ENCODE assay signal across 1 cellular context in the genomic region with DNA sequence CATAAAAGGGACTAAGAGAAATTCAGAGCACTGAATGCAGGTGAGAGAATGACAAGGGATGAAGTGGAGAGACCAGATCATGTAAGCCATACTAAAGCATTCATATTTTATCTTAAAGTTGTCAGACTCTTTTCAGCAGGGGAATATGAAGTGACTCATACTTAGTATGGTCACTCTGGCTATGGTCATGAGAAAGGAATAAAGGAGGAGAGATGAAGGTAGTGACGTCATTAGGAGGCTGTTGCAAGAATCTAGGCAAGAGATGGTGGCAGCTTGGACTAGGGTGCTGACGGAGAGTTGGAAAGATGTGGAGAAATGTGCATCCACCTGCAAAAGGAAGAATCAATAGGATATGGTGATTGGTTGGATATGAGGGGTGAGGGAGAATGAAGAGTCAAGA.
TF ChIP-seq lines count a peak whose summit lies in the region.

No MANE protein-coding gene starts in this region.

TF ChIP-seq in K562, 482 proteins besides CTCF, POLR2A, EP300 and RAD21 (continued from another document):
- TF ChIP-seq, protein P1, sequence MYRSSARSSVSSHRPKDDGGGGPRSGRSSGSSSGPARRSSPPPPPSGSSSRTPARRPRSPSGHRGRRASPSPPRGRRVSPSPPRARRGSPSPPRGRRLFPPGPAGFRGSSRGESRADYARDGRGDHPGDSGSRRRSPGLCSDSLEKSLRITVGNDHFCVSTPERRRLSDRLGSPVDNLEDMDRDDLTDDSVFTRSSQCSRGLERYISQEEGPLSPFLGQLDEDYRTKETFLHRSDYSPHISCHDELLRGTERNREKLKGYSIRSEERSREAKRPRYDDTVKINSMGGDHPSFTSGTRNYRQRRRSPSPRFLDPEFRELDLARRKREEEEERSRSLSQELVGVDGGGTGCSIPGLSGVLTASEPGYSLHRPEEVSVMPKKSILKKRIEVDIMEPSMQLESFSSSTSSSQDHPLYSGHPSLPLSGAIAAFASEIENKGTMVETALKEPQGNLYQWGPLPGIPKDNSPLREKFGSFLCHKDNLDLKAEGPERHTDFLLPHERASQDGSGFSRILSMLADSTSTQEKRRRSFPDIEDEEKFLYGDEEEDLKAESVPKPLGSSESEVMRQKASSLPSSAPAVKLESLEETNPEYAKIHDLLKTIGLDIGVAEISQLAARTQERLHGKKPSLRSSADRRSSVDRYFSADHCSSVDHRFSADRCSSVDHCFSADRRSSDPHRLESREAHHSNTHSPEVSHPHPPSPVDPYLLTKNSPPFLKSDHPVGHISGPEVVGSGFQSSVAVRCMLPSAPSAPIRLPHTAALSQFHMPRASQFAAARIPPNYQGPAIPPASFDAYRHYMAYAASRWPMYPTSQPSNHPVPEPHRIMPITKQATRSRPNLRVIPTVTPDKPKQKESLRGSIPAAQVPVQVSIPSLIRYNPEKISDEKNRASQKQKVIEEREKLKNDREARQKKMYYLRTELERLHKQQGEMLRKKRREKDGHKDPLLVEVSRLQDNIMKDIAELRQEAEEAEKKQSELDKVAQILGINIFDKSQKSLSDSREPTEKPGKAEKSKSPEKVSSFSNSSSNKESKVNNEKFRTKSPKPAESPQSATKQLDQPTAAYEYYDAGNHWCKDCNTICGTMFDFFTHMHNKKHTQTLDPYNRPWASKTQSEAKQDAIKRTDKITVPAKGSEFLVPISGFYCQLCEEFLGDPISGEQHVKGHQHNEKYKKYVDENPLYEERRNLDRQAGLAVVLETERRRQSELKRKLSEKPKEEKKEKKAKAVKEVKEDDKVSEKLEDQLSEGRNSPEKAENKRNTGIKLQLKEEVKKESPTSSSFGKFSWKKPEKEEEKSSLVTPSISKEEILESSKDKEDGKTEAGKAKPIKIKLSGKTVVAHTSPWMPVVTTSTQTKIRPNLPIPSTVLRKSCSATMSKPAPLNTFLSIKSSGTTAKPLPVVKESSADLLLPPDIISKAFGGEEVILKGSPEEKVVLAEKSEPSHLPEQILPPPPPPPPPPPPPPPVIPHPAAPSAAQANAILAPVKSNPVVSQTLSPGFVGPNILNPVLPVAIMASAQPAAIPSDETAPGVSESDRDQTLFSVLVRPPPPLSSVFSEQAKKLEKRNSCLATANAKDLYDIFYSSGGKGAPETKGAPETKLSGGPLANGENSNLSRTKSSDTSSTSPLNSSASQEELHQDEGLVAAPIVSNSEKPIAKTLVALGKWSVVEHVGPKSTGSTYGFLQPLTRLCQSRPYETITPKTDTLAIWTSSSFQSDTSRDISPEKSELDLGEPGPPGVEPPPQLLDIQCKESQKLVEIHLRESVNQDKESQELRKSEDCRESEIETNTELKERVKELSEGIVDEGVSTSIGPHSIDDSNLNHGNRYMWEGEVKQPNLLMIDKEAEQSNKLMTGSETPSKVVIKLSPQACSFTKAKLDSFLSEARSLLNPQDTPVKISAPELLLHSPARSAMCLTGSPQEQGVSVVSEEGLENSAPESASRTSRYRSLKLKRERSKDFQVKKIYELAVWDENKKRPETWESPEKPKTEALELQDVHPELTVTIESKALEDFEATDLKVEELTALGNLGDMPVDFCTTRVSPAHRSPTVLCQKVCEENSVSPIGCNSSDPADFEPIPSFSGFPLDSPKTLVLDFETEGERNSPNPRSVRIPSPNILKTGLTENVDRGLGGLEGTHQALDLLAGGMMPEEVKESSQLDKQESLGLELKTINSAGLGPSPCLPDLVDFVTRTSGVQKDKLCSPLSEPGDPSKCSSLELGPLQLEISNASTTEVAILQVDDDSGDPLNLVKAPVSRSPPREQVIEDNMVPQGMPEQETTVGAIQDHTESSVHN (IDR thresholded peaks at IDR 0.05; ENCODE audit: borderline replicate concordance in 1 of 2, low read depth in 1 of 2) = no peak
- no peak for TF ChIP-seq ATF1 (CRISPR knock-in tag; IDR thresholded peaks at IDR 0.05)
- peak; percentile 21; the same call in 1 of the 2 replicates for TF ChIP-seq ATF1 (tag; IDR thresholded peaks at IDR 0.05)
- TF ChIP-seq, protein P2, sequence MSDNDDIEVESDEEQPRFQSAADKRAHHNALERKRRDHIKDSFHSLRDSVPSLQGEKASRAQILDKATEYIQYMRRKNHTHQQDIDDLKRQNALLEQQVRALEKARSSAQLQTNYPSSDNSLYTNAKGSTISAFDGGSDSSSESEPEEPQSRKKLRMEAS (CRISPR knock-in tag; IDR thresholded peaks at IDR 0.05) = no peak
- TF ChIP-seq RBFOX2 (IDR thresholded peaks at IDR 0.05; ENCODE audit: low read depth, low read length) = no peak
- TF ChIP-seq, protein P3, sequence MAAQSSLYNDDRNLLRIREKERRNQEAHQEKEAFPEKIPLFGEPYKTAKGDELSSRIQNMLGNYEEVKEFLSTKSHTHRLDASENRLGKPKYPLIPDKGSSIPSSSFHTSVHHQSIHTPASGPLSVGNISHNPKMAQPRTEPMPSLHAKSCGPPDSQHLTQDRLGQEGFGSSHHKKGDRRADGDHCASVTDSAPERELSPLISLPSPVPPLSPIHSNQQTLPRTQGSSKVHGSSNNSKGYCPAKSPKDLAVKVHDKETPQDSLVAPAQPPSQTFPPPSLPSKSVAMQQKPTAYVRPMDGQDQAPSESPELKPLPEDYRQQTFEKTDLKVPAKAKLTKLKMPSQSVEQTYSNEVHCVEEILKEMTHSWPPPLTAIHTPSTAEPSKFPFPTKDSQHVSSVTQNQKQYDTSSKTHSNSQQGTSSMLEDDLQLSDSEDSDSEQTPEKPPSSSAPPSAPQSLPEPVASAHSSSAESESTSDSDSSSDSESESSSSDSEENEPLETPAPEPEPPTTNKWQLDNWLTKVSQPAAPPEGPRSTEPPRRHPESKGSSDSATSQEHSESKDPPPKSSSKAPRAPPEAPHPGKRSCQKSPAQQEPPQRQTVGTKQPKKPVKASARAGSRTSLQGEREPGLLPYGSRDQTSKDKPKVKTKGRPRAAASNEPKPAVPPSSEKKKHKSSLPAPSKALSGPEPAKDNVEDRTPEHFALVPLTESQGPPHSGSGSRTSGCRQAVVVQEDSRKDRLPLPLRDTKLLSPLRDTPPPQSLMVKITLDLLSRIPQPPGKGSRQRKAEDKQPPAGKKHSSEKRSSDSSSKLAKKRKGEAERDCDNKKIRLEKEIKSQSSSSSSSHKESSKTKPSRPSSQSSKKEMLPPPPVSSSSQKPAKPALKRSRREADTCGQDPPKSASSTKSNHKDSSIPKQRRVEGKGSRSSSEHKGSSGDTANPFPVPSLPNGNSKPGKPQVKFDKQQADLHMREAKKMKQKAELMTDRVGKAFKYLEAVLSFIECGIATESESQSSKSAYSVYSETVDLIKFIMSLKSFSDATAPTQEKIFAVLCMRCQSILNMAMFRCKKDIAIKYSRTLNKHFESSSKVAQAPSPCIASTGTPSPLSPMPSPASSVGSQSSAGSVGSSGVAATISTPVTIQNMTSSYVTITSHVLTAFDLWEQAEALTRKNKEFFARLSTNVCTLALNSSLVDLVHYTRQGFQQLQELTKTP (IDR thresholded peaks at IDR 0.05; ENCODE audit: low read depth in 1 of 2, partially characterized antibody in 2 of 2) = no peak
- no peak for TF ChIP-seq POLR2AphosphoS2 (IDR thresholded peaks at IDR 0.05; ENCODE audit: low read length)
- TF ChIP-seq BDP1 (IDR thresholded peaks at IDR 0.05; ENCODE audit: insufficient read depth, insufficient read length) = no peak
TF ChIP-seq in K562: peak in this region for 2.
